In genomic region chr15:88628018-88628673, GRCh38 we compare ENCODE assay signal across 10 cellular contexts. TPM values are rescaled to one million over a fixed set of nuclear protein-coding genes. Genes with fewer than 3 reads are reported as not detected.
DNase-seq lines count a peak whose midpoint lies in the region; ATAC-seq and TF ChIP-seq lines count a peak whose summit lies in the region.
"Had no signal": no experiment of that assay in that cellular context is flagged by ENCODE, and none has a peak within 500 bp of the region (broad histone marks: within the 10 kb centered on the region; RNA-seq: fewer than 3 reads in every experiment).

No MANE protein-coding gene starts in this region.

- H3K27me3 ChIP-seq in CD8-positive, alpha-beta T cell (ENCODE audit: insufficient read depth, low read length): no peaks in the 10 kb centered on the region
- no peaks in the 10 kb centered on the region for H3K27me3 ChIP-seq in neutrophil
- H3K27me3 ChIP-seq: SJCRH30 had no signal

- no peaks in the 10 kb centered on the region for H3K9me3 ChIP-seq in CD8-positive, alpha-beta T cell (ENCODE audit: low read length)
- no peaks in the 10 kb centered on the region for H3K9me3 ChIP-seq in neutrophil
- H3K9me3 ChIP-seq: SJCRH30 had no signal

- H3K9me3 Mint-ChIP-seq in CD8-positive, alpha-beta T cell: no peaks in the 10 kb centered on the region
- no peaks in the 10 kb centered on the region for H3K9me3 Mint-ChIP-seq in activated naive CD4-positive, alpha-beta T cell treated with anti-CD3 and anti-CD28 coated beads, Interleukin-2, amount 50 U/mL, for 72 hours
- H3K9me3 Mint-ChIP-seq: GM23338, mesothelial cell of epicardium had no signal

- CTCF ChIA-PET in CD8-positive, alpha-beta T cell (lab: Charles Lee): interaction anchor here (5.1 to 6.7 kb wide), 3 partner anchors 27 to 37 kb away, joined by 29 to 127 read pairs (median 114); no protein-coding TSS in a partner anchor

- POLR2A ChIA-PET in CD8-positive, alpha-beta T cell (lab: Charles Lee): interaction anchor here (0.6 to 2.5 kb wide), 6 partner anchors 16 to 36 kb away, joined by 3 to 9 read pairs (median 4); no protein-coding TSS in a partner anchor

- H3K36me3 ChIP-seq in CD8-positive, alpha-beta T cell (ENCODE audit: insufficient read depth, low read length): peaks cover 21% of the 10 kb centered on the region
- no peaks in the 10 kb centered on the region for H3K36me3 ChIP-seq in neutrophil

- peak overlapping the region; percentile 11 for H3K4me3 ChIP-seq in CD8-positive, alpha-beta T cell (ENCODE audit: low read depth, low read length)
- no peak overlapping the region for H3K4me3 ChIP-seq in neutrophil (ENCODE audit: low read depth in 1 of 2, low read length in 1 of 2)
- H3K4me3 ChIP-seq: GM23338, SJCRH30 had no signal

- H3K4me1 ChIP-seq in CD8-positive, alpha-beta T cell (ENCODE audit: insufficient read depth, low read length): peaks cover 92% of the 10 kb centered on the region
- peaks cover 27 to 35% of the 10 kb centered on the region in 2 experiments for H3K4me1 ChIP-seq in neutrophil (ENCODE audit: control insufficient read depth in 1 of 2, insufficient read depth in 1 of 2, low read depth in 1 of 2, low read length in 1 of 2)

- ATAC-seq in CD8-positive, alpha-beta T cell: no peak
- ATAC-seq in activated naive CD4-positive, alpha-beta T cell treated with anti-CD3 and anti-CD28 coated beads, Interleukin-2, amount 50 U/mL, for 72 hours: no peak
- ATAC-seq: GM23338 had no signal

- no peak for DNase-seq in CD8-positive, alpha-beta T cell
- DNase-seq in HUDEP-2 (lab: John Stamatoyannopoulos, UW; ENCODE audit: unreplicated experiment in 76 of 76) (peak in 74 of 76 experiments; percentile 46 to 95 (median 84)), NCI-H1048 (lab: John Stamatoyannopoulos, UW) (no peak), Kasumi-1 (lab: John Stamatoyannopoulos, UW) (no peak), DMS153 treated with DMSO at 0.1 percent for 48 hours (lab: John Stamatoyannopoulos, UW; ENCODE audit: unreplicated experiment) (no peak)
- peak in 1 of 2 donors; percentile 26 for DNase-seq in activated naive CD4-positive, alpha-beta T cell treated with anti-CD3 and anti-CD28 coated beads, Interleukin-2, amount 50 U/mL, for 72 hours (ENCODE audit: low spot score in 2 of 2)
- DNase-seq: SJCRH30 had no signal

- peak overlapping the region; percentile 76 for H3K27ac ChIP-seq in CD8-positive, alpha-beta T cell (ENCODE audit: low read depth, low read length)
- peak overlapping the region; percentile 55 for H3K27ac ChIP-seq in neutrophil
- H3K27ac ChIP-seq: SJCRH30 had no signal

- peaks cover 96% of the 10 kb centered on the region for H3K4me1 Mint-ChIP-seq in CD8-positive, alpha-beta T cell (ENCODE audit: low read depth)

- peak overlapping the region; percentile 94 for H3K27ac Mint-ChIP-seq in CD8-positive, alpha-beta T cell
- H3K27ac Mint-ChIP-seq in activated naive CD4-positive, alpha-beta T cell treated with anti-CD3 and anti-CD28 coated beads, Interleukin-2, amount 50 U/mL, for 72 hours: peak overlapping the region; percentile 55 to 85
- H3K27ac Mint-ChIP-seq: GM23338, mesothelial cell of epicardium had no signal

- no peak for TF ChIP-seq CTCF in CD8-positive, alpha-beta T cell (IDR thresholded peaks at IDR 0.05)
- TF ChIP-seq CTCF in neutrophil (IDR thresholded peaks at IDR 0.05): no peak

- intact Hi-C loops in CD8-positive, alpha-beta T cell (cut with DNase I, micrococcal nuclease): loop anchor here in 1 of 2 experiments (10.0 kb wide), 3 partner anchors 617 to 947 kb away; partner anchors contain the start of genes FANCI, POLG and TICRR

- no peaks in the 10 kb centered on the region for H3K27me3 Mint-ChIP-seq in CD8-positive, alpha-beta T cell (ENCODE audit: low read depth)

- peaks cover 58% of the 10 kb centered on the region for H3K36me3 Mint-ChIP-seq in CD8-positive, alpha-beta T cell
- peaks cover 43 to 62% of the 10 kb centered on the region in 2 donors for H3K36me3 Mint-ChIP-seq in activated naive CD4-positive, alpha-beta T cell treated with anti-CD3 and anti-CD28 coated beads, Interleukin-2, amount 50 U/mL, for 72 hours

- H3K4me3 Mint-ChIP-seq in CD8-positive, alpha-beta T cell: peak overlapping the region; percentile 15
- H3K4me3 Mint-ChIP-seq: GM23338, mesothelial cell of epicardium had no signal

RNA-seq across cellular contexts. Expression of gene AEN, which starts 7.0 kb away (rescaled TPM):
- total RNA-seq in CD8-positive, alpha-beta T cell: 10 to 100 TPM; 26.9 to 27.7 TPM
- 100 to 1,000 TPM in 1 of 2 donors, 10 to 100 TPM in 1; 24.2 to 122 TPM for total RNA-seq in activated naive CD4-positive, alpha-beta T cell treated with anti-CD3 and anti-CD28 coated beads, Interleukin-2, amount 50 U/mL, for 72 hours

RNA-seq across cellular contexts. Expression of gene ISG20, which starts 10.7 kb away (rescaled TPM):
- 10 to 100 TPM; 89.2 to 93.4 TPM for total RNA-seq in CD8-positive, alpha-beta T cell
- 100 to 1,000 TPM in 1 of 2 donors, 10 to 100 TPM in 1; 53.9 to 118 TPM for total RNA-seq in activated naive CD4-positive, alpha-beta T cell treated with anti-CD3 and anti-CD28 coated beads, Interleukin-2, amount 50 U/mL, for 72 hours

Comparison
In these comparisons a context has a peak if more than half of its experiments do, and no peak if none do; other contexts are left out.
1. DNase-seq: peak in HUDEP-2 (74 of 76); none in CD8-positive, alpha-beta T cell (0 of 7), NCI-H1048 (single experiment), Kasumi-1 (0 of 2) and DMS153 treated with DMSO at 0.1 percent for 48 hours (single experiment).